10 cellular contexts compared by ENCODE assay signal in genomic region chr10:17217661-17218306, GRCh38. TPM values are rescaled to one million over a fixed set of nuclear protein-coding genes. Genes with fewer than 3 reads are reported as not detected.
DNase-seq lines count a peak whose midpoint lies in the region; ATAC-seq and TF ChIP-seq lines count a peak whose summit lies in the region.
"Had no signal": no experiment of that assay in that cellular context is flagged by ENCODE, and none has a peak within 500 bp of the region (broad histone marks: within the 10 kb centered on the region; RNA-seq: fewer than 3 reads in every experiment).

No MANE protein-coding gene starts in this region.

- H3K9me3 Mint-ChIP-seq in activated T-cell treated with anti-CD3 and anti-CD28 coated beads, Interleukin-2, amount 50 U/mL, for 4 hours = no peaks in the 10 kb centered on the region
- H3K9me3 Mint-ChIP-seq in activated T-helper 1 cell treated with anti-CD3 and anti-CD28 coated beads, Interleukin-12 subunit alpha, Interleukin-12 subunit beta, Interleukin-2, Interleukin-4 antibody, amounts not matched to agents 30 ng/mL and 10 ng/mL and 1 ng/mL, durations not matched to agents 14 hours and 24 hours and 36 hours = no peaks in the 10 kb centered on the region

- peak; percentile 40 to 47 for ATAC-seq in activated T-cell treated with anti-CD3 and anti-CD28 coated beads, Interleukin-2, amount 50 U/mL, for 4 hours
- no peak for ATAC-seq in HG02759 (IDR thresholded peaks at IDR 0.05; ENCODE audit: unreplicated experiment)

- H3K27me3 Mint-ChIP-seq in activated T-cell treated with anti-CD3 and anti-CD28 coated beads, Interleukin-2, amount 50 U/mL, for 4 hours (ENCODE audit: low read depth) = no peaks in the 10 kb centered on the region
- peaks cover 5% of the 10 kb centered on the region for H3K27me3 Mint-ChIP-seq in activated T-helper 1 cell treated with anti-CD3 and anti-CD28 coated beads, Interleukin-12 subunit alpha, Interleukin-12 subunit beta, Interleukin-2, Interleukin-4 antibody, amounts not matched to agents 30 ng/mL and 10 ng/mL and 1 ng/mL, durations not matched to agents 14 hours and 24 hours and 36 hours (ENCODE audit: insufficient read depth)

- H3K27ac ChIP-seq in tibial artery = peak overlapping the region; percentile 83 to 91
- H3K27ac ChIP-seq in thyroid gland = no peak overlapping the region
- H3K27ac ChIP-seq: C4-2B had no signal

- H3K27me3 ChIP-seq in tibial artery = no peaks in the 10 kb centered on the region
- no peaks in the 10 kb centered on the region for H3K27me3 ChIP-seq in thyroid gland
- H3K27me3 ChIP-seq: right atrium auricular region had no signal

- no peak overlapping the region for H3K4me3 Mint-ChIP-seq in activated T-cell treated with anti-CD3 and anti-CD28 coated beads, Interleukin-2, amount 50 U/mL, for 4 hours
- no peak overlapping the region for H3K4me3 Mint-ChIP-seq in activated T-helper 1 cell treated with anti-CD3 and anti-CD28 coated beads, Interleukin-12 subunit alpha, Interleukin-12 subunit beta, Interleukin-2, Interleukin-4 antibody, amounts not matched to agents 30 ng/mL and 10 ng/mL and 1 ng/mL, durations not matched to agents 14 hours and 24 hours and 36 hours

- H3K4me1 ChIP-seq in tibial artery (peaks cover 0 to 65% (median 31%) of the 10 kb centered on the region in 4 donors), thyroid gland (peaks cover 22 to 27% of the 10 kb centered on the region in 2 donors)

- no peak overlapping the region for H3K4me3 ChIP-seq in fibroblast of the aortic adventitia (ENCODE audit: low read depth, low read length)
- no peak overlapping the region for H3K4me3 ChIP-seq in tibial artery
- H3K4me3 ChIP-seq in thyroid gland (replicated peaks in 1 of 3) = no peak overlapping the region
- H3K4me3 ChIP-seq: right atrium auricular region had no signal

- H3K27ac Mint-ChIP-seq in activated T-helper 1 cell treated with anti-CD3 and anti-CD28 coated beads, Interleukin-12 subunit alpha, Interleukin-12 subunit beta, Interleukin-2, Interleukin-4 antibody, amounts not matched to agents 30 ng/mL and 10 ng/mL and 1 ng/mL, durations not matched to agents 14 hours and 24 hours and 36 hours = peak overlapping the region; percentile 67

- H3K4me1 Mint-ChIP-seq in activated T-cell treated with anti-CD3 and anti-CD28 coated beads, Interleukin-2, amount 50 U/mL, for 4 hours (ENCODE audit: low read depth) = peaks cover 43% of the 10 kb centered on the region
- H3K4me1 Mint-ChIP-seq in activated T-helper 1 cell treated with anti-CD3 and anti-CD28 coated beads, Interleukin-12 subunit alpha, Interleukin-12 subunit beta, Interleukin-2, Interleukin-4 antibody, amounts not matched to agents 30 ng/mL and 10 ng/mL and 1 ng/mL, durations not matched to agents 14 hours and 24 hours and 36 hours (ENCODE audit: low read depth) = peaks cover 52% of the 10 kb centered on the region

- no peak for DNase-seq in activated T-cell treated with anti-CD3 and anti-CD28 coated beads, Interleukin-2, amount 50 U/mL, for 4 hours
- DNase-seq in activated T-cell treated with anti-CD3 and anti-CD28 coated beads, Interleukin-2, amount 50 U/mL, for 1 hour = no peak
- no peak for DNase-seq in activated T-helper 1 cell treated with anti-CD3 and anti-CD28 coated beads, Interleukin-12 subunit alpha, Interleukin-12 subunit beta, Interleukin-2, Interleukin-4 antibody, amounts not matched to agents 30 ng/mL and 10 ng/mL and 1 ng/mL, durations not matched to agents 14 hours and 24 hours and 36 hours (ENCODE audit: low spot score)
- DNase-seq in fibroblast of the aortic adventitia (ENCODE audit: low read depth) (peak; percentile 90), tibial artery (no peak), activated gamma-delta T cell treated with Interleukin-2 at 50 U/mL for 16 hours (no peak), thyroid gland (no peak)

- H3K9me3 ChIP-seq in tibial artery = no peaks in the 10 kb centered on the region
- no peaks in the 10 kb centered on the region for H3K9me3 ChIP-seq in thyroid gland
- H3K9me3 ChIP-seq: right atrium auricular region had no signal

- intact Hi-C loops in activated T-helper 1 cell treated with anti-CD3 and anti-CD28 coated beads, Interleukin-12 subunit alpha, Interleukin-12 subunit beta, Interleukin-2, Interleukin-4 antibody, amounts not matched to agents 30 ng/mL and 10 ng/mL and 1 ng/mL, durations not matched to agents 14 hours and 24 hours and 36 hours (cut with micrococcal nuclease) = no loop called here
- intact Hi-C loops in tibial artery (cut with DNase I; ENCODE audit: low total_unique reads) = no loop called here
- intact Hi-C loops in thyroid gland (cut with DNase I) = no loop called here

- peaks cover 8% of the 10 kb centered on the region for H3K36me3 Mint-ChIP-seq in activated T-cell treated with anti-CD3 and anti-CD28 coated beads, Interleukin-2, amount 50 U/mL, for 4 hours (ENCODE audit: insufficient read depth)
- H3K36me3 Mint-ChIP-seq in activated T-helper 1 cell treated with anti-CD3 and anti-CD28 coated beads, Interleukin-12 subunit alpha, Interleukin-12 subunit beta, Interleukin-2, Interleukin-4 antibody, amounts not matched to agents 30 ng/mL and 10 ng/mL and 1 ng/mL, durations not matched to agents 14 hours and 24 hours and 36 hours (ENCODE audit: low read depth) = peaks cover 26% of the 10 kb centered on the region

- TF ChIP-seq POLR2A in thyroid gland (IDR thresholded peaks at IDR 0.05) = no peak

- TF ChIP-seq CTCF in fibroblast of the aortic adventitia (IDR thresholded peaks at IDR 0.05; ENCODE audit: insufficient read depth, low read length) (no peak), tibial artery (IDR thresholded peaks at IDR 0.05) (no peak), thyroid gland (IDR thresholded peaks at IDR 0.05) (no peak)

- no peaks in the 10 kb centered on the region for H3K36me3 ChIP-seq in tibial artery
- H3K36me3 ChIP-seq in thyroid gland = no peaks in the 10 kb centered on the region
- H3K36me3 ChIP-seq: right atrium auricular region had no signal

- 80 to 88% methylated on average over 2 of the region's 2 CpGs for WGBS in thyroid gland, 2 donors

RNA-seq across cellular contexts. Expression of gene VIM, which starts 10.3 kb away (rescaled TPM):
- total RNA-seq in activated T-cell treated with anti-CD3 and anti-CD28 coated beads, Interleukin-2, amount 50 U/mL, for 4 hours = 100 to 1,000 TPM; 113 to 192 (median 123) TPM
- 192 and 193 TPM in 2 replicates for total RNA-seq in activated T-helper 1 cell treated with anti-CD3 and anti-CD28 coated beads, Interleukin-12 subunit alpha, Interleukin-12 subunit beta, Interleukin-2, Interleukin-4 antibody, amounts not matched to agents 30 ng/mL and 10 ng/mL and 1 ng/mL, durations not matched to agents 14 hours and 24 hours and 36 hours
- total RNA-seq in fibroblast of the aortic adventitia (ENCODE audit: low replicate concordance) (10,091 and 12,680 TPM in 2 replicates), thyroid gland (1,000 to 10,000 TPM; 2,201 to 4,711 (median 2,567) TPM)

RNA-seq across cellular contexts. Expression of gene TRDMT1, which starts 16.3 kb away (rescaled TPM):
- total RNA-seq in activated T-cell treated with anti-CD3 and anti-CD28 coated beads, Interleukin-2, amount 50 U/mL, for 4 hours = 10 to 100 TPM in 2 of 3 donors, 1 to 10 TPM in 1; 9.1 to 12.1 (median 10.9) TPM
- 3.3 and 4.2 TPM in 2 replicates for total RNA-seq in activated T-helper 1 cell treated with anti-CD3 and anti-CD28 coated beads, Interleukin-12 subunit alpha, Interleukin-12 subunit beta, Interleukin-2, Interleukin-4 antibody, amounts not matched to agents 30 ng/mL and 10 ng/mL and 1 ng/mL, durations not matched to agents 14 hours and 24 hours and 36 hours
- total RNA-seq in fibroblast of the aortic adventitia (ENCODE audit: low replicate concordance) (11.9 and 19.1 TPM in 2 replicates), thyroid gland (10 to 100 TPM; 29.4 to 39.7 (median 31.7) TPM)

Comparison
In these comparisons a context has a peak if more than half of its experiments do, and no peak if none do; other contexts are left out.
1. H3K27ac ChIP-seq: peak in tibial artery (2 of 2); none in thyroid gland (0 of 3).
2. RNA of gene VIM, which starts 10.3 kb away (total RNA-seq): 10,091 to 12,680 TPM in fibroblast of the aortic adventitia and 2,201 to 4,711 TPM in thyroid gland; 192 to 193 TPM in activated T-helper 1 cell treated with anti-CD3 and anti-CD28 coated beads, Interleukin-12 subunit alpha, Interleukin-12 subunit beta, Interleukin-2, Interleukin-4 antibody, amounts not matched to agents 30 ng/mL and 10 ng/mL and 1 ng/mL, durations not matched to agents 14 hours and 24 hours and 36 hours and 113 to 192 TPM in activated T-cell treated with anti-CD3 and anti-CD28 coated beads, Interleukin-2, amount 50 U/mL, for 4 hours; every median in the first group is over 10 times any median in the second.